Comparison of ENCODE assay signal across 8 cellular contexts in the genomic region with DNA sequence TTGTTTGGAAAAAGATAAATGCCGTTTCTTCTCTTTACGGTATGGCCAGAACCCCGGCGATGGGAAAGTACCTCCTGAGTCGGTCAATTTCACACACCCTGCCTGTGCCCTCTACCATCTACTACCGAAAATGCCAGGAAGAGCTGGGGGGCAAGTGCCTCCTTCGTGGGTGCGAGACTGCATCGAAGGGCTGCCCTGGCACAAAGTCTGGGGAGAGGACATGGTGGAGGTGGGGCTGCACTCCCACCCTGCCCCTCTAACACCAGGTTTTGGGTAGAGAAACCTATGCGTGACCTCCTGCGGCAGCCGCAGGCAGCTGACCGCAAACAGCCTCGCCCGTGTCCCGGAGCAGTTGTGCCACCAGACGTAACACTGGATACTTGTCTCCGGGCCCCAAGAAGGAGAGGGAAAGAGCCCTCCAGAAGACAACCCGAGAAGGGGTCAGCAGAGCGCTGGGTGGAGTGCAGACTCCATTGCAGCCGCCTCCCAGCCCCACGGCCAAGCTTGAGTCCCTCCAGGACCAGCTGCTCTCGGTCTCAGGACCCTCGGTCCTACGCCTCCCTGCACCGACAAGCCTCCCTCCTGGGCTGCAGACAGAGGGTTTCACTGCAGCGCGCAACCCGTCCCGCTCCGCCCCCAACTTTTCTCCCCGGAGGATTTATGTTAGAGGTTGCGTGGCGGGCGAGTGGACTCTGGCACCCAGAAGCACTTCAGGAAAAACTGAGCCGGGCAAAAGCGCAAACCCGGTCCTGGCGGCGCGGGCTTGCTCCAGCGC. TPM values are rescaled to one million over a fixed set of nuclear protein-coding genes. Genes with fewer than 3 reads are reported as not detected.
DNase-seq lines count a peak whose midpoint lies in the region; ATAC-seq and TF ChIP-seq lines count a peak whose summit lies in the region.

No MANE protein-coding gene starts in this region.

- DNase-seq in NCI-H524 (lab: John Stamatoyannopoulos, UW) = peak; percentile 26 to 34
- no peak for DNase-seq in NCI-H524 treated with DMSO at 0.1 percent for 48 hours (lab: John Stamatoyannopoulos, UW)
- no peak for DNase-seq in astrocyte of the cerebellum (ENCODE audit: low read depth)
- peak; percentile 61 for DNase-seq in left kidney (ENCODE audit: low read depth, low spot score)
- DNase-seq in stimulated activated naive CD8-positive, alpha-beta T cell treated with anti-CD3 and anti-CD28 coated beads, Interleukin-15, amount 100 ng/mL, for 72 hours = no peak
- DNase-seq in midbrain (lab: John Stamatoyannopoulos, UW) = no peak
- DNase-seq in dermis blood vessel endothelial cell = no peak
- DNase-seq in NCI-H187 (lab: John Stamatoyannopoulos, UW) = no peak

- TF ChIP-seq CTCF in astrocyte of the cerebellum (IDR thresholded peaks at IDR 0.05; ENCODE audit: low read depth, low read length, missing control alignments) = no peak

- peak; percentile 21 for ATAC-seq in stimulated activated naive CD8-positive, alpha-beta T cell treated with anti-CD3 and anti-CD28 coated beads, Interleukin-15, amount 100 ng/mL, for 72 hours

- peak overlapping the region; percentile 67 for H3K4me3 Mint-ChIP-seq in stimulated activated naive CD8-positive, alpha-beta T cell treated with anti-CD3 and anti-CD28 coated beads, Interleukin-15, amount 100 ng/mL, for 72 hours

- in situ Hi-C loops in astrocyte of the cerebellum (cut with HindIII; ENCODE audit: low sequenced_read_pairs) = no loop called here

- peaks cover 36% of the 10 kb centered on the region for H3K4me1 Mint-ChIP-seq in stimulated activated naive CD8-positive, alpha-beta T cell treated with anti-CD3 and anti-CD28 coated beads, Interleukin-15, amount 100 ng/mL, for 72 hours

- peak overlapping the region; percentile 64 for H3K4me3 ChIP-seq in astrocyte of the cerebellum (ENCODE audit: low read depth, low read length)

- no peaks in the 10 kb centered on the region for H3K9me3 Mint-ChIP-seq in stimulated activated naive CD8-positive, alpha-beta T cell treated with anti-CD3 and anti-CD28 coated beads, Interleukin-15, amount 100 ng/mL, for 72 hours

- H3K27ac Mint-ChIP-seq in stimulated activated naive CD8-positive, alpha-beta T cell treated with anti-CD3 and anti-CD28 coated beads, Interleukin-15, amount 100 ng/mL, for 72 hours = peak overlapping the region in 1 of 2 donors; percentile 90

- peaks cover 100% of the 10 kb centered on the region for H3K27me3 Mint-ChIP-seq in stimulated activated naive CD8-positive, alpha-beta T cell treated with anti-CD3 and anti-CD28 coated beads, Interleukin-15, amount 100 ng/mL, for 72 hours

RNA-seq across cellular contexts. Expression of a gene that starts 0.8 kb away (rescaled TPM):
- 0.33 TPM in 1 of 2 replicates, not detected in the other for total RNA-seq in dermis blood vessel endothelial cell

RNA-seq across cellular contexts. Expression of a gene that starts 51.7 kb away (rescaled TPM):
- 38.6 and 74.9 TPM in 2 replicates for total RNA-seq in dermis blood vessel endothelial cell

Comparison
In these comparisons a context has a peak if more than half of its experiments do, and no peak if none do; other contexts are left out.
1. DNase-seq: peak in NCI-H524 (2 of 2) and left kidney (single experiment); none in NCI-H524 treated with DMSO at 0.1 percent for 48 hours (single experiment), astrocyte of the cerebellum (single experiment), stimulated activated naive CD8-positive, alpha-beta T cell treated with anti-CD3 and anti-CD28 coated beads, Interleukin-15, amount 100 ng/mL, for 72 hours (0 of 2), midbrain (single experiment), dermis blood vessel endothelial cell (single experiment) and NCI-H187 (0 of 2).